In the genomic region with DNA sequence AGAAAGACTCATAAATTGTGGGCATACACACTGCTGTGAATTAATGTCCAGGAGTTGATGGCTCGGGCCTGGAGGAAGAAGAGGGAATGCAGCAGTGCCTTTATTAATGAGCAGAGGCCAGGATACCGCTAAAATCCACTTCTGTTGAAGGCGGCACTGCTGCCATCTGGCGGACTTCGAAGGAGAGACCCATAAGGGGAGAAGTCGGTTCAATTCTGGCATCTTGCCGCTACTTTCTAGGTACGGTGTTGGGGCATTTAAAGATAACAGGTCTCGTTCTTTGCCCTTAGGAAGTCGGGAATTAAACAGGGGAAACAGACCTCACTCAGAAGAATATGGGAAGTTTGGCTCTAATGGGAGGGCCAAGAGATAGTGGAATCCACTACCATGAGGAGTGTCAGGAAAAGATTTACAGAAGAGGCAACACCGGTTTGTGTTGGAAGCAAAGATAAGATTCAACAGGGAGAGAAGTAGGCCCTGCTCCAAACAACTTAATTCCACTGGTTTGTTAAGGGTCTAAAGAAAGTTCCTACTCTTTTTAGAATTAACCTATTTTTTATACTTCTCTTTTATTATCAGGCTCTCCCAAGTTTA, we compare ENCODE assay signal across 8 cellular contexts.
DNase-seq lines count a peak whose midpoint lies in the region; ATAC-seq, FAIRE-seq and TF ChIP-seq lines count a peak whose summit lies in the region.

No MANE protein-coding gene starts in this region.

- H3K9me3 ChIP-seq in Panc1 (ENCODE audit: control insufficient read depth, insufficient read depth, low read depth, low read length) (no peaks in the 10 kb centered on the region), keratinocyte (ENCODE audit: control insufficient read depth, low read depth, low read length) (no peaks in the 10 kb centered on the region)

- H3K27ac ChIP-seq in Panc1 (ENCODE audit: low read length) (no peak overlapping the region), keratinocyte (ENCODE audit: control insufficient read depth, insufficient read depth, low read length) (no peak overlapping the region)

- TF ChIP-seq CTCF in Panc1 (IDR thresholded peaks at IDR 0.05) (peak; percentile 76), astrocyte of the cerebellum (IDR thresholded peaks at IDR 0.05; ENCODE audit: low read depth, low read length, missing control alignments) (peak; percentile 77), keratinocyte (optimal IDR thresholded peaks at IDR 0.05 in 1 of 3, IDR thresholded peaks at IDR 0.05 in 1 of 3, conservative IDR thresholded peaks at IDR 0.05 in 1 of 3; ENCODE audit: extremely low read depth in 1 of 3, insufficient read depth in 2 of 3, low read length in 3 of 3) (peak; percentile 75 to 86 (median 79))

- no TSS peak for BruUV-seq in Panc1 (replicated peaks; lab: Mats Ljungman, UMichigan)

- POLR2A ChIA-PET in Panc1 (lab: Charles Lee), result no interaction called here

- peak; percentile 79 for FAIRE-seq in keratinocyte (lab: Jason Lieb, UNC)

- H3K79me2 ChIP-seq in keratinocyte (ENCODE audit: control insufficient read depth, insufficient read depth, low read length), result no peaks in the 10 kb centered on the region

- no peaks in the 10 kb centered on the region for H3K9me1 ChIP-seq in keratinocyte (ENCODE audit: control insufficient read depth, extremely low read depth, insufficient read depth, low read length)

- H3K4me2 ChIP-seq in keratinocyte (ENCODE audit: control insufficient read depth, extremely low read depth, insufficient read depth, low read depth, low read length), result no peak overlapping the region

- in situ Hi-C loops in Panc1 (cut with HindIII; ENCODE audit: low pct_unique_long_range_greater_than_20kb, low sequenced_read_pairs) (no loop called here), astrocyte of the cerebellum (cut with HindIII; ENCODE audit: low sequenced_read_pairs) (no loop called here)

- H3K9ac ChIP-seq in keratinocyte (ENCODE audit: control insufficient read depth, extremely low read depth, insufficient read depth, low read length), result no peak overlapping the region

- H3K36me3 ChIP-seq in Panc1 (ENCODE audit: control insufficient read depth, insufficient read depth, low read length) (no peaks in the 10 kb centered on the region), keratinocyte (ENCODE audit: control insufficient read depth in 2 of 2, extremely low read depth in 1 of 2, insufficient read depth in 2 of 2, low read length in 2 of 2) (no peaks in the 10 kb centered on the region)

- H3K4me3 ChIP-seq in Panc1 (ENCODE audit: low read depth in 2 of 2, low read length in 2 of 2), result no peak overlapping the region
- H3K4me3 ChIP-seq in astrocyte of the cerebellum (ENCODE audit: low read depth, low read length), result no peak overlapping the region
- no peak overlapping the region for H3K4me3 ChIP-seq in keratinocyte (ENCODE audit: control insufficient read depth in 2 of 3, extremely low read depth in 1 of 3, insufficient read depth in 2 of 3, low read depth in 1 of 3, low read length in 3 of 3)

- ATAC-seq in GM19467 (IDR thresholded peaks at IDR 0.05; ENCODE audit: unreplicated experiment) (peak; percentile 81), HG03565 (IDR thresholded peaks at IDR 0.05; ENCODE audit: unreplicated experiment) (peak; percentile 91), Panc1 (peak; percentile 71), GM18861 (IDR thresholded peaks at IDR 0.05; ENCODE audit: unreplicated experiment) (no peak)

- H3K27me3 ChIP-seq in Panc1 (ENCODE audit: control insufficient read depth, insufficient read depth, low read length), result no peaks in the 10 kb centered on the region; the same call in 1 of the 2 replicates
- no peaks in the 10 kb centered on the region for H3K27me3 ChIP-seq in keratinocyte (ENCODE audit: control insufficient read depth, extremely low read depth, insufficient read depth, low read length)

- CTCF ChIA-PET in Panc1 (lab: Charles Lee), result no interaction called here

- H2AFZ ChIP-seq in keratinocyte (ENCODE audit: control insufficient read depth, low read length), result peak overlapping the region; percentile 2

- H3K4me1 ChIP-seq in Panc1 (ENCODE audit: control insufficient read depth, insufficient read depth, low read length) (no peaks in the 10 kb centered on the region), keratinocyte (ENCODE audit: control insufficient read depth, extremely low read depth, insufficient read depth, low read length) (peaks cover 2% of the 10 kb centered on the region)

- no peaks in the 10 kb centered on the region for H4K20me1 ChIP-seq in keratinocyte (ENCODE audit: control insufficient read depth, extremely low read depth, insufficient read depth, low read length)

- dilution Hi-C loops in keratinocyte (cut with MboI; ENCODE audit: extremely low pct_ligation_motif_present, low sequenced_read_pairs), result no loop called here

- peak; percentile 3 for DNase-seq in GF-D8 (lab: John Stamatoyannopoulos, UW)
- DNase-seq in Panc1 (ENCODE audit: low read depth, low spot score), result peak; percentile 10
- DNase-seq in astrocyte of the cerebellum (ENCODE audit: low read depth), result peak; percentile 47
- peak; percentile 7 for DNase-seq in keratinocyte (ENCODE audit: low read depth, low spot score)
- peak; percentile 16 to 18 for DNase-seq in stimulated activated CD8-positive, alpha-beta memory T cell treated with anti-CD3 and anti-CD28 coated beads, Interleukin-2, amount 100 ng/mL, for 48 hours (ENCODE audit: low read depth in 2 of 2)

- intact Hi-C loops in Panc1 (cut with micrococcal nuclease; ENCODE audit: unreplicated experiment), result loop anchor here (1.0 to 10.0 kb wide), 2 partner anchors 133 to 237 kb away; no protein-coding TSS in a partner anchor
